15 cellular contexts compared by ENCODE assay signal in genomic region chr9:122055668-122056067, GRCh38.
DNase-seq lines count a peak whose midpoint lies in the region; FAIRE-seq and TF ChIP-seq lines count a peak whose summit lies in the region.
"Had no signal": no experiment of that assay in that cellular context is flagged by ENCODE, and none has a peak within 500 bp of the region (broad histone marks: within the 10 kb centered on the region; RNA-seq: fewer than 3 reads in every experiment).

No MANE protein-coding gene starts in this region.

- no peak for TF ChIP-seq CTCF in D721Med (IDR thresholded peaks at IDR 0.05; ENCODE audit: insufficient read depth, missing control alignments)

- DNase-seq in GDM1 (lab: John Stamatoyannopoulos, UW) (peak; percentile 18), NOMO-1 treated with DMSO at 0.1 percent for 48 hours (lab: John Stamatoyannopoulos, UW; ENCODE audit: unreplicated experiment) (peak; percentile 26), UCSD-AML1 (lab: John Stamatoyannopoulos, UW; ENCODE audit: unreplicated experiment) (peak; percentile 25), medulla oblongata (ENCODE audit: extremely low spot score) (peak; percentile 48), D721Med (ENCODE audit: insufficient read length, low spot score) (no peak), NCI-H2107 treated with DMSO at 0.1 percent for 48 hours (lab: John Stamatoyannopoulos, UW; ENCODE audit: unreplicated experiment) (no peak)
- no peak for DNase-seq in stimulated activated CD4-positive, alpha-beta T cell treated with anti-CD3 and anti-CD28 coated beads, Interleukin-4, amount 100 ng/mL, for 24 hours
- DNase-seq: ACHN, BE2C, KG1, MG63, NCI-H1417 treated with DMSO at 0.1 percent for 48 hours, NCI-H2029, SHP77 treated with DMSO at 0.1 percent for 48 hours had no signal

- no peak for FAIRE-seq in D721Med (lab: Jason Lieb, UNC)
- FAIRE-seq: H54 had no signal

Comparison
In these comparisons a context has a peak if more than half of its experiments do, and no peak if none do; other contexts are left out.
1. DNase-seq: peak in GDM1 (single experiment), NOMO-1 treated with DMSO at 0.1 percent for 48 hours (single experiment), UCSD-AML1 (single experiment) and medulla oblongata (single experiment); none in stimulated activated CD4-positive, alpha-beta T cell treated with anti-CD3 and anti-CD28 coated beads, Interleukin-4, amount 100 ng/mL, for 24 hours (single experiment), D721Med (single experiment) and NCI-H2107 treated with DMSO at 0.1 percent for 48 hours (single experiment).